24 cellular contexts compared by ENCODE assay signal in genomic region chr1:214615111-214615510, GRCh38. TPM values are rescaled to one million over a fixed set of nuclear protein-coding genes. Genes with fewer than 3 reads are reported as not detected.
DNase-seq lines count a peak whose midpoint lies in the region; ATAC-seq and TF ChIP-seq lines count a peak whose summit lies in the region.
"Had no signal": no experiment of that assay in that cellular context is flagged by ENCODE, and none has a peak within 500 bp of the region (broad histone marks: within the 10 kb centered on the region; RNA-seq: fewer than 3 reads in every experiment).

No MANE protein-coding gene starts in this region.

- BruUV-seq in PC-3 (replicated peaks; lab: Mats Ljungman, UMichigan), result no TSS peak

- DNase-seq in activated T-cell treated with anti-CD3 and anti-CD28 coated beads, Interleukin-2, amount 50 U/mL, for 72 hours, result no peak
- no peak for DNase-seq in activated T-cell treated with anti-CD3 and anti-CD28 coated beads, Interleukin-2, amount 50 U/mL, for 24 hours
- peak; percentile 91 for DNase-seq in PC-3
- peak; percentile 26 for DNase-seq in dermis blood vessel endothelial cell
- no peak for DNase-seq in NCI-H1436 treated with DMSO at 0.1 percent for 48 hours (lab: John Stamatoyannopoulos, UW)
- no peak for DNase-seq in NCI-H146 treated with DMSO at 0.1 percent for 48 hours (lab: John Stamatoyannopoulos, UW; ENCODE audit: unreplicated experiment)
- DNase-seq: 8988T; activated CD4-positive, alpha-beta T cell treated with anti-CD3 and anti-CD28 coated beads, Interleukin-2, amount 10 ng/mL, durations not matched to agents 7 days and 5 days; activated effector memory CD4-positive, alpha-beta T cell treated with anti-CD3 and anti-CD28 coated beads, Interleukin-2, amount 50 U/mL, for 16 hours; C1 segment of cervical spinal cord; foreskin melanocyte; hypothalamus; NCI-H1092; NCI-H2029 treated with DMSO at 0.1 percent for 48 hours; NCI-H345; sigmoid colon had no signal

- no peak for TF ChIP-seq CTCF in PC-3 (conservative IDR thresholded peaks at IDR 0.05; ENCODE audit: low read depth, low read length)

- ATAC-seq in activated T-cell treated with anti-CD3 and anti-CD28 coated beads, Interleukin-2, amount 50 U/mL, for 72 hours (replicated peaks in 1 of 2), result no peak
- ATAC-seq in PC-3 (peak; percentile 96), GM21576 (IDR thresholded peaks at IDR 0.05; ENCODE audit: unreplicated experiment) (no peak)

- peaks cover 7% of the 10 kb centered on the region for H3F3A ChIP-seq in PC-3 (ENCODE audit: low read length, unreplicated experiment)

- intact Hi-C loops in PC-3 (cut with micrococcal nuclease), result no loop called here

- no peak overlapping the region for H3K9ac ChIP-seq in PC-3 (ENCODE audit: low read length)
- H3K9ac ChIP-seq in skeletal muscle satellite cell (ENCODE audit: low read depth, low read length), result no peak overlapping the region

- no peaks in the 10 kb centered on the region for H3K27me3 ChIP-seq in PC-3 (ENCODE audit: low read length)
- H3K27me3 ChIP-seq in skeletal muscle satellite cell (ENCODE audit: control insufficient read depth, insufficient read depth, low read length), result no peaks in the 10 kb centered on the region
- H3K27me3 ChIP-seq: sigmoid colon had no signal

- peaks cover 0 to 5% of the 10 kb centered on the region in 2 donors for H3K9me3 Mint-ChIP-seq in activated T-cell treated with anti-CD3 and anti-CD28 coated beads, Interleukin-2, amount 50 U/mL, for 72 hours
- no peaks in the 10 kb centered on the region for H3K9me3 Mint-ChIP-seq in activated T-cell treated with anti-CD3 and anti-CD28 coated beads, Interleukin-2, amount 50 U/mL, for 24 hours
- H3K9me3 Mint-ChIP-seq: dendritic cell treated with granulocyte-macrophage colony-stimulating factor and Interleukin-4, amounts not matched to agents 40 ng/mL and 50 ng/mL, for 4 days; type B pancreatic cell had no signal

- H3K79me2 ChIP-seq in PC-3 (ENCODE audit: low read length), result peaks cover 55% of the 10 kb centered on the region

- H3K4me2 ChIP-seq in PC-3 (ENCODE audit: low read length) (peak overlapping the region; percentile 64), skeletal muscle satellite cell (ENCODE audit: low read length) (peak overlapping the region; percentile 34)
- H3K4me2 ChIP-seq: PC-9 had no signal

- peak overlapping the region; percentile 27; the same call in 1 of the 2 replicates for H3K4me3 ChIP-seq in PC-3 (ENCODE audit: low read length)
- no peak overlapping the region for H3K4me3 ChIP-seq in skeletal muscle satellite cell (ENCODE audit: low read length)
- H3K4me3 ChIP-seq: PC-9, sigmoid colon had no signal

- no peaks in the 10 kb centered on the region for H3K9me2 ChIP-seq in PC-3 (replicated peaks; ENCODE audit: low read length)

- H3K4me3 Mint-ChIP-seq in activated T-cell treated with anti-CD3 and anti-CD28 coated beads, Interleukin-2, amount 50 U/mL, for 72 hours, result no peak overlapping the region
- H3K4me3 Mint-ChIP-seq in activated T-cell treated with anti-CD3 and anti-CD28 coated beads, Interleukin-2, amount 50 U/mL, for 24 hours, result no peak overlapping the region
- H3K4me3 Mint-ChIP-seq: activated CD4-positive, alpha-beta T cell treated with anti-CD3 and anti-CD28 coated beads, Interleukin-2, amount 10 ng/mL, durations not matched to agents 7 days and 5 days; dendritic cell treated with granulocyte-macrophage colony-stimulating factor and Interleukin-4, amounts not matched to agents 40 ng/mL and 50 ng/mL, for 4 days; nephron; type B pancreatic cell had no signal

- CTCF ChIA-PET in PC-3 (lab: Charles Lee), result interaction anchor here (0.5 to 0.8 kb wide), 2 partner anchors 65 to 954 kb away, joined by 3 read pairs; no protein-coding TSS in a partner anchor

- peaks cover 15% of the 10 kb centered on the region for H3K4me1 Mint-ChIP-seq in activated T-cell treated with anti-CD3 and anti-CD28 coated beads, Interleukin-2, amount 50 U/mL, for 72 hours (ENCODE audit: low read depth)
- H3K4me1 Mint-ChIP-seq in activated T-cell treated with anti-CD3 and anti-CD28 coated beads, Interleukin-2, amount 50 U/mL, for 24 hours (ENCODE audit: low read depth), result peaks cover 9% of the 10 kb centered on the region
- H3K4me1 Mint-ChIP-seq: nephron had no signal

- no peak overlapping the region for H2AFZ ChIP-seq in PC-3 (ENCODE audit: low read length)
- H2AFZ ChIP-seq: PC-9 had no signal

- peak overlapping the region; percentile 34 for H3K27ac Mint-ChIP-seq in activated T-cell treated with anti-CD3 and anti-CD28 coated beads, Interleukin-2, amount 50 U/mL, for 72 hours
- no peak overlapping the region for H3K27ac Mint-ChIP-seq in activated T-cell treated with anti-CD3 and anti-CD28 coated beads, Interleukin-2, amount 50 U/mL, for 24 hours
- H3K27ac Mint-ChIP-seq: activated CD4-positive, alpha-beta T cell treated with anti-CD3 and anti-CD28 coated beads, Interleukin-2, amount 10 ng/mL, durations not matched to agents 7 days and 5 days; dendritic cell treated with granulocyte-macrophage colony-stimulating factor and Interleukin-4, amounts not matched to agents 40 ng/mL and 50 ng/mL, for 4 days; progenitor cell of endocrine pancreas; type B pancreatic cell had no signal

- H3K36me3 ChIP-seq in PC-3 (ENCODE audit: low read depth, low read length), result peaks cover 38% of the 10 kb centered on the region
- peaks cover 6% of the 10 kb centered on the region for H3K36me3 ChIP-seq in skeletal muscle satellite cell (ENCODE audit: insufficient read depth, low read length)
- H3K36me3 ChIP-seq: sigmoid colon had no signal

- no peaks in the 10 kb centered on the region for H3K27me3 Mint-ChIP-seq in activated T-cell treated with anti-CD3 and anti-CD28 coated beads, Interleukin-2, amount 50 U/mL, for 72 hours (ENCODE audit: low read depth)
- no peaks in the 10 kb centered on the region for H3K27me3 Mint-ChIP-seq in activated T-cell treated with anti-CD3 and anti-CD28 coated beads, Interleukin-2, amount 50 U/mL, for 24 hours
- H3K27me3 Mint-ChIP-seq: activated CD4-positive, alpha-beta T cell treated with anti-CD3 and anti-CD28 coated beads, Interleukin-2, amount 10 ng/mL, durations not matched to agents 7 days and 5 days; dendritic cell treated with granulocyte-macrophage colony-stimulating factor and Interleukin-4, amounts not matched to agents 40 ng/mL and 50 ng/mL, for 4 days; progenitor cell of endocrine pancreas; type B pancreatic cell had no signal

- POLR2A ChIA-PET in PC-3 (lab: Charles Lee; ENCODE audit: unreplicated experiment), result interaction anchor here (0.7 kb wide), 1 partner anchor 1587 kb away, joined by 6 read pairs; no protein-coding TSS in a partner anchor

- H3K27ac ChIP-seq in PC-3 (ENCODE audit: low read length), result peak overlapping the region; percentile 39
- H3K27ac ChIP-seq: PC-9, sigmoid colon, VCaP had no signal

- H3K9me3 ChIP-seq in PC-3 (ENCODE audit: low read length) (no peaks in the 10 kb centered on the region), skeletal muscle satellite cell (replicated peaks; ENCODE audit: low read length) (no peaks in the 10 kb centered on the region)
- H3K9me3 ChIP-seq: sigmoid colon had no signal

- H4K20me1 ChIP-seq in PC-3 (ENCODE audit: low read length), result peaks cover 40% of the 10 kb centered on the region

- peaks cover 10 to 48% of the 10 kb centered on the region in 2 donors for H3K36me3 Mint-ChIP-seq in activated T-cell treated with anti-CD3 and anti-CD28 coated beads, Interleukin-2, amount 50 U/mL, for 72 hours (ENCODE audit: insufficient read depth in 2 of 2)
- peaks cover 37% of the 10 kb centered on the region for H3K36me3 Mint-ChIP-seq in activated T-cell treated with anti-CD3 and anti-CD28 coated beads, Interleukin-2, amount 50 U/mL, for 24 hours (ENCODE audit: low read depth)

- peaks cover 31% of the 10 kb centered on the region for H3K4me1 ChIP-seq in PC-3 (ENCODE audit: insufficient read depth, low read length)
- peaks cover 18% of the 10 kb centered on the region for H3K4me1 ChIP-seq in skeletal muscle satellite cell (ENCODE audit: control insufficient read depth, insufficient read depth, low read length)
- H3K4me1 ChIP-seq: sigmoid colon had no signal

RNA-seq across cellular contexts. Expression of gene CENPF, which starts 12.1 kb away (rescaled TPM):
- total RNA-seq in activated T-cell treated with anti-CD3 and anti-CD28 coated beads, Interleukin-2, amount 50 U/mL, for 72 hours, result 10 to 100 TPM; 87.2 to 96.3 TPM
- 92.6 and 101 TPM in 2 replicates for total RNA-seq in PC-3 (2014; rRNA removed)
- total RNA-seq in dermis blood vessel endothelial cell, result 22.3 and 123 TPM in 2 replicates
- total RNA-seq in skeletal muscle satellite cell (2012; rRNA removed), result 18.8 and 21.2 TPM in 2 replicates

Comparison
In these comparisons a context has a peak if more than half of its experiments do, and no peak if none do; other contexts are left out.
1. DNase-seq: peak in PC-3 (single experiment) and dermis blood vessel endothelial cell (single experiment); none in activated T-cell treated with anti-CD3 and anti-CD28 coated beads, Interleukin-2, amount 50 U/mL, for 72 hours (0 of 2), activated T-cell treated with anti-CD3 and anti-CD28 coated beads, Interleukin-2, amount 50 U/mL, for 24 hours (single experiment), NCI-H1436 treated with DMSO at 0.1 percent for 48 hours (single experiment) and NCI-H146 treated with DMSO at 0.1 percent for 48 hours (single experiment).